In the genomic region with DNA sequence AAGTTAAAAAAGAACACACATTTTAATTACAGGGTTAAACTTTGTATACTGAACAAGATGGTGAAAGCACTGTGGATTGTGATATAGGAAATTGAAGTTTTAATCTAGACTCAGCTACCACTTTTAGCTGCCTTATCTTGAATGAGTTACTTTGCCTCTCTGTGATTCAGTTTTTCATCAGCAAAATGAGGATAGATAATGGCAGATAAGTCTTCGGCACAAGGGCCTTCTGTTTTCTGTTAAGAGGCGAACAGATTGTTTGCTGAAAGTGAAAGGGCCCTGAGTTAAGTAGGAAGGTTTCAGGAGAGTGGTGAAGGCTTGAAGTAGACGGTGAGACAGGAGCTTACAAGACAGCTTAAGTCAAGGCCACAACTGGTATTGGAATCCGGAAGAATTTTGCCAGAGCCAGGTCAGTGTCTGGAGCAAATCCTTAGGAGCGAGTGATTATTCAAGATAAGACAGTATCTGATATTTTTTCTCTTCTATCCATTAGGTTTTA, we compare ENCODE assay signal across 24 cellular contexts. TPM values are rescaled to one million over a fixed set of nuclear protein-coding genes. Genes with fewer than 3 reads are reported as not detected.
DNase-seq lines count a peak whose midpoint lies in the region; ATAC-seq, FAIRE-seq and TF ChIP-seq lines count a peak whose summit lies in the region.
"Had no signal": no experiment of that assay in that cellular context is flagged by ENCODE, and none has a peak within 500 bp of the region (broad histone marks: within the 10 kb centered on the region; RNA-seq: fewer than 3 reads in every experiment).

No MANE protein-coding gene starts in this region.

- in situ Hi-C loops in HepG2 (cut with HindIII; ENCODE audit: extremely low pct_ligation_motif_present, low pct_unique_long_range_greater_than_20kb): no loop called here

- no peak overlapping the region for H3K4me2 ChIP-seq in HepG2 (ENCODE audit: low read depth, low read length)
- no peak overlapping the region for H3K4me2 ChIP-seq in SK-N-SH
- H3K4me2 ChIP-seq: BLaER1 treated with 17β-estradiol and CSF1 and Interleukin-3, amounts not matched to agents 10 nM and 100 nM had no signal

- H3K9me3 ChIP-seq in HepG2 (ENCODE audit: low read length) (no peaks in the 10 kb centered on the region), right lobe of liver (no peaks in the 10 kb centered on the region), SK-N-SH (no peaks in the 10 kb centered on the region)
- H3K9me3 ChIP-seq: BE2C; BLaER1 treated with 17β-estradiol and CSF1 and Interleukin-3, amounts not matched to agents 10 nM and 100 nM; HAP-1 had no signal

- TF ChIP-seq CTCF in HepG2 (CRISPR knock-in tag; IDR thresholded peaks at IDR 0.05) (no peak), right lobe of liver (IDR thresholded peaks at IDR 0.05) (no peak), SK-N-SH (IDR thresholded peaks at IDR 0.05) (no peak)

- H2AFZ ChIP-seq in HepG2 (ENCODE audit: low read length) (no peak overlapping the region), SK-N-SH (ENCODE audit: low read depth) (no peak overlapping the region)

- H3K79me2 ChIP-seq in HepG2 (ENCODE audit: insufficient read depth, low read length) (peaks cover 9% of the 10 kb centered on the region), SK-N-SH (ENCODE audit: insufficient read depth) (peaks cover 45% of the 10 kb centered on the region)

- TF ChIP-seq RAD21 in HepG2 (CRISPR knock-in tag; IDR thresholded peaks at IDR 0.05): no peak
- no peak for TF ChIP-seq RAD21 in SK-N-SH (IDR thresholded peaks at IDR 0.05; ENCODE audit: low read length)

- no peak for FAIRE-seq in HepG2 (lab: Jason Lieb, UNC)
- FAIRE-seq: A204.1, GM12891, GM18507, H54 had no signal

- no peaks in the 10 kb centered on the region for H3K4me1 ChIP-seq in HepG2 (ENCODE audit: insufficient read depth, low read length)
- H3K4me1 ChIP-seq in right lobe of liver: no peaks in the 10 kb centered on the region
- peaks cover 0 to 3% of the 10 kb centered on the region in 2 experiments; a peak in 1 of 4 replicates for H3K4me1 ChIP-seq in SK-N-SH (ENCODE audit: control insufficient read depth in 1 of 2, insufficient read depth in 2 of 2, low read depth in 1 of 2, low read length in 1 of 2)
- H3K4me1 ChIP-seq: BE2C, HAP-1 had no signal

- peaks cover 27 to 82% of the 10 kb centered on the region in 2 experiments for H3K36me3 ChIP-seq in HepG2 (replicated peaks in 1 of 2; ENCODE audit: control insufficient read depth in 1 of 2, insufficient read depth in 2 of 2, low read length in 2 of 2)
- H3K36me3 ChIP-seq in right lobe of liver: peaks cover 14 to 99% (median 48%) of the 10 kb centered on the region in 4 donors
- H3K36me3 ChIP-seq in SK-N-SH (replicated peaks in 1 of 2; ENCODE audit: control insufficient read depth in 1 of 2, insufficient read depth in 2 of 2, low read length in 1 of 2): peaks cover 82 to 97% of the 10 kb centered on the region in 2 experiments

- H3K9ac ChIP-seq in HepG2 (ENCODE audit: insufficient read depth, low read depth, low read length): no peak overlapping the region
- no peak overlapping the region for H3K9ac ChIP-seq in SK-N-SH
- H3K9ac ChIP-seq: BLaER1 treated with 17β-estradiol and CSF1 and Interleukin-3, amounts not matched to agents 10 nM and 100 nM had no signal

- TF ChIP-seq POLR2A in HepG2 (IDR thresholded peaks at IDR 0.05; ENCODE audit: insufficient read depth in 1 of 2, low read depth in 2 of 2, low read length in 2 of 2): no peak
- no peak for TF ChIP-seq POLR2A in right lobe of liver (IDR thresholded peaks at IDR 0.05)

- H3K4me3 ChIP-seq in HepG2 (replicated peaks in 1 of 3; ENCODE audit: insufficient read depth in 1 of 3, low read depth in 2 of 3, low read length in 3 of 3) (no peak overlapping the region), right lobe of liver (no peak overlapping the region), SK-N-SH (ENCODE audit: low read depth in 2 of 2, low read length in 1 of 2) (no peak overlapping the region)
- H3K4me3 ChIP-seq: BLaER1 treated with 17β-estradiol and CSF1 and Interleukin-3, amounts not matched to agents 10 nM and 100 nM; HAP-1 had no signal

- no peaks in the 10 kb centered on the region for H3K9me2 ChIP-seq in SK-N-SH

- POLR2A ChIA-PET in HepG2 (lab: Yijun Ruan, JAX) (no interaction called here), SK-N-SH (lab: Yijun Ruan, JAX) (no interaction called here)

- TF ChIP-seq EP300 in HepG2 (IDR thresholded peaks at IDR 0.05; ENCODE audit: low read depth in 2 of 2, low read length in 2 of 2): no peak
- TF ChIP-seq EP300 in HepG2 (CRISPR knock-in tag; IDR thresholded peaks at IDR 0.05; ENCODE audit: borderline replicate concordance): no peak
- peak in 1 of 2 experiments; percentile 41; a peak in 1 of 4 replicates for TF ChIP-seq EP300 in SK-N-SH (IDR thresholded peaks at IDR 0.05; ENCODE audit: borderline replicate concordance in 1 of 2, low read depth in 1 of 2, low read length in 1 of 2)

- no peak for ATAC-seq in HepG2
- ATAC-seq in right lobe of liver: no peak

- no peak overlapping the region for H3K27ac ChIP-seq in HepG2 (ENCODE audit: extremely low read length, insufficient read depth, low read length)
- H3K27ac ChIP-seq in right lobe of liver: no peak overlapping the region
- no peak overlapping the region for H3K27ac ChIP-seq in SK-N-SH (ENCODE audit: low read depth in 2 of 2, low read length in 1 of 2)
- H3K27ac ChIP-seq: BLaER1 treated with 17β-estradiol and CSF1 and Interleukin-3, amounts not matched to agents 10 nM and 100 nM had no signal

- peaks cover 16% of the 10 kb centered on the region for H3F3A ChIP-seq in SK-N-SH (replicated peaks; ENCODE audit: insufficient read depth)

- no peaks in the 10 kb centered on the region for H3K27me3 ChIP-seq in HepG2 (ENCODE audit: control insufficient read depth in 1 of 2, insufficient read depth in 2 of 2, low read length in 2 of 2)
- H3K27me3 ChIP-seq in right lobe of liver: no peaks in the 10 kb centered on the region
- no peaks in the 10 kb centered on the region for H3K27me3 ChIP-seq in SK-N-SH (ENCODE audit: insufficient read depth)
- H3K27me3 ChIP-seq: BE2C; BLaER1 treated with 17β-estradiol and CSF1 and Interleukin-3, amounts not matched to agents 10 nM and 100 nM had no signal

- TSS peak; percentile 13 for BruUV-seq in HepG2 (replicated peaks; lab: Mats Ljungman, UMichigan)

- CTCF ChIA-PET in HepG2 (lab: Yijun Ruan, JAX; ENCODE audit: low intra/inter-chr PET ratio, low total read pairs): interaction anchor here (0.7 kb wide), 1 partner anchor 82 kb away, joined by 3 read pairs; no protein-coding TSS in a partner anchor
- CTCF ChIA-PET in SK-N-SH (lab: Yijun Ruan, JAX): interaction anchor here (0.6 to 1.0 kb wide), 2 partner anchors 224 to 521 kb away, joined by 3 read pairs; no protein-coding TSS in a partner anchor

- 95% methylated on average over 5 of the region's 5 CpGs for WGBS in HepG2 (ENCODE audit: low lambda C conversion rate)
- WGBS in right lobe of liver (ENCODE audit: insufficient coverage, low coverage, low lambda C conversion rate, missing lambda C conversion rate): 91% methylated on average over 4 of the region's 5 CpGs
- WGBS in SK-N-SH (ENCODE audit: low lambda C conversion rate): 71% methylated on average over 5 of the region's 5 CpGs

- intact Hi-C loops in HepG2 (cut with micrococcal nuclease; ENCODE audit: unreplicated experiment) (no loop called here), right lobe of liver (cut with DNase I) (no loop called here)

- no peaks in the 10 kb centered on the region; the same call in 1 of the 2 replicates for H4K20me1 ChIP-seq in HepG2 (ENCODE audit: insufficient read depth, low read length)
- peaks cover 6% of the 10 kb centered on the region; the same call in 1 of the 2 replicates for H4K20me1 ChIP-seq in SK-N-SH (ENCODE audit: insufficient read depth)

- DNase-seq in HepG2 (ENCODE audit: low spot score) (no peak), right lobe of liver (no peak), SK-N-SH (no peak), amniotic epithelial cell (ENCODE audit: low read depth) (peak; percentile 87), A172 (ENCODE audit: low spot score) (no peak)
- DNase-seq in central memory CD4-positive, alpha-beta T cell: no peak
- DNase-seq: ACHN; AML-193; BE2C; CD4-positive, alpha-beta T cell; CD8-positive, alpha-beta memory T cell; DMS 273 treated with DMSO at 0.1 percent for 48 hours; DMS79; EL; GDM1; GOT3; HFFc6 had no signal

RNA-seq across cellular contexts. Expression of gene RARS1, which starts 7.8 kb away (rescaled TPM):
- total RNA-seq in HepG2 (2016; rRNA removed; fragmentation: Illumina TruSeq; extraction: Trizol): 170 and 234 TPM in 2 replicates
- total RNA-seq in HepG2 (2016; cell fraction: cytosol; rRNA removed; fragmentation: Illumina TruSeq; extraction: Trizol; ENCODE audit: low read depth): 347 and 378 TPM in 2 replicates
- total RNA-seq in HepG2 (2016; cell fraction: insoluble cytoplasmic fraction; rRNA removed; fragmentation: Illumina TruSeq; extraction: Trizol): 169 and 246 TPM in 2 replicates
- total RNA-seq in HepG2 (2016; cell fraction: membrane; rRNA removed; fragmentation: Illumina TruSeq; extraction: Trizol): 105 and 124 TPM in 2 replicates
- 78.0 and 91.8 TPM in 2 replicates for total RNA-seq in HepG2 (2016; cell fraction: nucleus; rRNA removed; fragmentation: Illumina TruSeq; extraction: Trizol)
- 36.2 and 54.6 TPM in 2 replicates for polyA plus RNA-seq in HepG2 (2011; rRNA removed)
- 17.7 and 23.7 TPM in 2 replicates for polyA plus RNA-seq in HepG2 (2011; cell fraction: cytosol; rRNA removed)
- 36.1 and 43.2 TPM in 2 replicates for polyA plus RNA-seq in HepG2 (2011; cell fraction: nucleus; rRNA removed)
- polyA plus RNA-seq in HepG2 (2012): 54.2 and 68.7 TPM in 2 replicates
- polyA plus RNA-seq in HepG2 (2016; cell fraction: cytosol; fragmentation: Illumina TruSeq; extraction: Trizol; ENCODE audit: low read depth): 10.9 and 12.8 TPM in 2 replicates
- 148 and 154 TPM in 2 replicates for polyA plus RNA-seq in HepG2 (2016; cell fraction: insoluble cytoplasmic fraction; fragmentation: Illumina TruSeq; extraction: Trizol; ENCODE audit: low read depth)
- polyA plus RNA-seq in HepG2 (2016; cell fraction: membrane; fragmentation: Illumina TruSeq; extraction: Trizol; ENCODE audit: low read depth): 18.4 and 20.4 TPM in 2 replicates
- polyA plus RNA-seq in HepG2 (2016; cell fraction: nucleus; fragmentation: Illumina TruSeq; extraction: Trizol; ENCODE audit: insufficient read depth, low read depth): 93.6 and 93.7 TPM in 2 replicates
- polyA minus RNA-seq in HepG2 (2011; rRNA and poly(A)+ RNA removed; ENCODE audit: low replicate concordance): 9.9 and 30.3 TPM in 2 replicates
- 33.1 and 33.8 TPM in 2 replicates for polyA minus RNA-seq in HepG2 (2011; cell fraction: cytosol; rRNA and poly(A)+ RNA removed)
- polyA minus RNA-seq in HepG2 (2011; cell fraction: nucleus; rRNA and poly(A)+ RNA removed): 68.4 and 69.3 TPM in 2 replicates
- 10 to 100 TPM; 25.7 to 41.1 (median 38.9) TPM for total RNA-seq in right lobe of liver
- polyA plus RNA-seq in SK-N-SH (2012; rRNA removed): 53.5 and 66.2 TPM in 2 replicates
- polyA plus RNA-seq in SK-N-SH (2012; cell fraction: cytosol; rRNA removed): 63.7 and 98.5 TPM in 2 replicates
- 70.4 and 141 TPM in 2 replicates for polyA plus RNA-seq in SK-N-SH (2012; cell fraction: nucleus; rRNA removed)
- 250 and 258 TPM in 2 replicates for total RNA-seq in A172 (2014; rRNA removed; shearing (Covaris generic))

RNA-seq across cellular contexts. Expression of gene FBLL1, which starts 35.0 kb away (rescaled TPM):
- 0.18 and 0.29 TPM in 2 replicates for total RNA-seq in HepG2 (2016; rRNA removed; fragmentation: Illumina TruSeq; extraction: Trizol)
- 0.91 and 0.97 TPM in 2 replicates for total RNA-seq in HepG2 (2016; cell fraction: cytosol; rRNA removed; fragmentation: Illumina TruSeq; extraction: Trizol; ENCODE audit: low read depth)
- 0.19 and 0.24 TPM in 2 replicates for total RNA-seq in HepG2 (2016; cell fraction: insoluble cytoplasmic fraction; rRNA removed; fragmentation: Illumina TruSeq; extraction: Trizol)
- 0.77 and 0.96 TPM in 2 replicates for total RNA-seq in HepG2 (2016; cell fraction: membrane; rRNA removed; fragmentation: Illumina TruSeq; extraction: Trizol)
- not detected in 2 replicates for total RNA-seq in HepG2 (2016; cell fraction: nucleus; rRNA removed; fragmentation: Illumina TruSeq; extraction: Trizol)
- polyA plus RNA-seq in HepG2 (2011; rRNA removed): 0.17 and 0.34 TPM in 2 replicates
- polyA plus RNA-seq in HepG2 (2011; cell fraction: cytosol; rRNA removed): 0.18 and 0.43 TPM in 2 replicates
- 0.40 and 0.87 TPM in 2 replicates for polyA plus RNA-seq in HepG2 (2011; cell fraction: nucleus; rRNA removed)
- 0.27 and 0.44 TPM in 2 replicates for polyA plus RNA-seq in HepG2 (2012)
- polyA plus RNA-seq in HepG2 (2016; cell fraction: cytosol; fragmentation: Illumina TruSeq; extraction: Trizol; ENCODE audit: low read depth): 0.92 and 0.95 TPM in 2 replicates
- polyA plus RNA-seq in HepG2 (2016; cell fraction: insoluble cytoplasmic fraction; fragmentation: Illumina TruSeq; extraction: Trizol; ENCODE audit: low read depth): 0.15 and 0.26 TPM in 2 replicates
- 0.80 and 1.4 TPM in 2 replicates for polyA plus RNA-seq in HepG2 (2016; cell fraction: membrane; fragmentation: Illumina TruSeq; extraction: Trizol; ENCODE audit: low read depth)
- polyA plus RNA-seq in HepG2 (2016; cell fraction: nucleus; fragmentation: Illumina TruSeq; extraction: Trizol; ENCODE audit: insufficient read depth, low read depth): 0.61 TPM in 1 of 2 replicates, not detected in the other
- polyA minus RNA-seq in HepG2 (2011; rRNA and poly(A)+ RNA removed; ENCODE audit: low replicate concordance): 0.46 TPM in 1 of 2 replicates, not detected in the other
- polyA minus RNA-seq in HepG2 (2011; cell fraction: cytosol; rRNA and poly(A)+ RNA removed): 0.79 TPM in 1 of 2 replicates, not detected in the other
- not detected in 2 replicates for polyA minus RNA-seq in HepG2 (2011; cell fraction: nucleus; rRNA and poly(A)+ RNA removed)
- total RNA-seq in right lobe of liver: under 1 TPM in 3 of 6 experiments, not detected in 3; 0.26 to 0.49 (median 0.38) TPM
- 4.4 and 4.5 TPM in 2 replicates for polyA plus RNA-seq in SK-N-SH (2012; rRNA removed)
- 2.3 and 3.7 TPM in 2 replicates for polyA plus RNA-seq in SK-N-SH (2012; cell fraction: cytosol; rRNA removed)
- polyA plus RNA-seq in SK-N-SH (2012; cell fraction: nucleus; rRNA removed): 4.9 and 6.0 TPM in 2 replicates
- total RNA-seq in A172 (2014; rRNA removed; shearing (Covaris generic)): 0.17 TPM in 1 of 2 replicates, not detected in the other
- total RNA-seq: CD4-positive, alpha-beta T cell; CD8-positive, alpha-beta memory T cell; HFFc6 had no signal
- polyA plus RNA-seq: CD14-positive monocyte; CD8-positive, alpha-beta memory T cell had no signal

Comparison
In these comparisons a context has a peak if more than half of its experiments do, and no peak if none do; other contexts are left out.
1. Of the 25 proteins assayed by ChIP-seq in both HepG2 and SK-N-SH: peak only in HepG2: none; only in SK-N-SH: CHD2; in both: none; in neither: 23; mixed calls (peak in some experiments, not most) for 1.